ENCODE assay signal across 18 cellular contexts in genomic region chr17:81383504-81384421, GRCh38. TPM values are rescaled to one million over a fixed set of nuclear protein-coding genes. Genes with fewer than 3 reads are reported as not detected.
"Had no signal": no experiment of that assay in that cellular context is flagged by ENCODE, and none has a peak within 500 bp of the region (broad histone marks: within the 10 kb centered on the region; RNA-seq: fewer than 3 reads in every experiment).

No MANE protein-coding gene starts in this region.

- H3K27ac ChIP-seq: breast epithelium, epithelial cell of prostate, foreskin keratinocyte, neural progenitor cell, prostate gland, tibial artery had no signal

- DNase-seq: activated CD4-positive, alpha-beta T cell treated with anti-CD3 and anti-CD28 coated beads, Interleukin-2, amount 50 U/mL, for 1 hour; activated CD8-positive, alpha-beta memory T cell treated with anti-CD3 and anti-CD28 coated beads for 24 hours; activated CD8-positive, alpha-beta memory T cell treated with anti-CD3 and anti-CD28 coated beads, Interleukin-2, amount 50 U/mL, for 48 hours; activated gamma-delta T cell; foreskin keratinocyte; kidney; mesendoderm; naive thymus-derived CD4-positive, alpha-beta T cell; sigmoid colon; stimulated activated naive B cell treated with anti-CD40 and anti-IgM and Interleukin-4, amounts not matched to agents 10 μg/mL and 1 μg/mL and 100 μg/mL, for 72 hours; T1000 had no signal

- H3K27me3 ChIP-seq: breast epithelium, sigmoid colon had no signal

- H3K4me2 ChIP-seq: neural progenitor cell had no signal

- H3K9me3 ChIP-seq: breast epithelium, prostate gland, sigmoid colon, tibial artery had no signal

- H3K36me3 ChIP-seq: breast epithelium, neural progenitor cell, prostate gland, sigmoid colon, tibial artery had no signal

- H3K4me3 ChIP-seq: breast epithelium, neural progenitor cell, prostate gland, sigmoid colon, tibial artery had no signal

- FAIRE-seq: astrocyte, kidney had no signal

- H3K9ac ChIP-seq: neural progenitor cell had no signal

- H2AFZ ChIP-seq: neural progenitor cell had no signal

- H3K4me1 ChIP-seq: foreskin keratinocyte had no signal

- ATAC-seq: activated CD4-positive, CD25-positive, alpha-beta regulatory T cell treated with anti-CD3 and anti-CD28 coated beads, Interleukin-2, amount 50 U/mL, for 24 hours; foreskin keratinocyte; naive thymus-derived CD4-positive, alpha-beta T cell; stimulated activated naive B cell treated with anti-CD40 and anti-IgM and Interleukin-4, amounts not matched to agents 10 μg/mL and 1 μg/mL and 100 μg/mL, for 72 hours had no signal

RNA-seq across cellular contexts. Expression of gene BAHCC1, which starts 11.5 kb away (rescaled TPM):
- polyA plus RNA-seq: naive thymus-derived CD4-positive, alpha-beta T cell had no signal
